In genomic region chr6:139690007-139690406, GRCh38 we compare ENCODE assay signal across 18 cellular contexts.
A peak's percentile ranks its signal among the peaks of the same experiment; 100 is the strongest.
DNase-seq lines count a peak whose midpoint lies in the region; FAIRE-seq and TF ChIP-seq lines count a peak whose summit lies in the region.
"Had no signal": no experiment of that assay in that cellular context is flagged by ENCODE, and none has a peak within 500 bp of the region (broad histone marks: within the 10 kb centered on the region; RNA-seq: fewer than 3 reads in every experiment).

No MANE protein-coding gene starts in this region.

- H3K4me3 Mint-ChIP-seq in CD8-positive, alpha-beta memory T cell: no peak overlapping the region
- H3K4me3 Mint-ChIP-seq: CD4-positive, CD25-positive, alpha-beta regulatory T cell; GM23338 had no signal

- H3K4me3 ChIP-seq in ACC112 (ENCODE audit: low read depth, low read length): no peak overlapping the region
- H3K4me3 ChIP-seq in choroid plexus epithelial cell (ENCODE audit: low read depth, low read length): no peak overlapping the region
- no peak overlapping the region for H3K4me3 ChIP-seq in CD8-positive, alpha-beta memory T cell (ENCODE audit: low read length)
- H3K4me3 ChIP-seq: BLaER1 treated with 17β-estradiol and CSF1 and Interleukin-3, amounts not matched to agents 10 nM and 100 nM; GM23338 had no signal

- H3K79me2 ChIP-seq in ACC112 (ENCODE audit: control insufficient read depth, insufficient read depth, low read length, unreplicated experiment): no peaks in the 10 kb centered on the region

- peak overlapping the region; percentile 12 for H2AFZ ChIP-seq in ACC112 (ENCODE audit: low read length, unreplicated experiment)
- H2AFZ ChIP-seq: GM23338 had no signal

- H3K9me3 Mint-ChIP-seq in CD8-positive, alpha-beta memory T cell: no peaks in the 10 kb centered on the region
- H3K9me3 Mint-ChIP-seq: GM23338 had no signal

- POLR2A ChIA-PET in CD8-positive, alpha-beta memory T cell (lab: Charles Lee): no interaction called here

- peaks cover 0 to 2% of the 10 kb centered on the region in 2 donors for H3K27me3 Mint-ChIP-seq in CD8-positive, alpha-beta memory T cell

- H3K9me3 ChIP-seq in CD8-positive, alpha-beta memory T cell (ENCODE audit: low read length): no peaks in the 10 kb centered on the region
- H3K9me3 ChIP-seq: BLaER1 treated with 17β-estradiol and CSF1 and Interleukin-3, amounts not matched to agents 10 nM and 100 nM had no signal

- peaks cover 3% of the 10 kb centered on the region for H3K4me1 ChIP-seq in ACC112 (ENCODE audit: control insufficient read depth, insufficient read depth, low read length, unreplicated experiment)
- H3K4me1 ChIP-seq in CD8-positive, alpha-beta memory T cell (ENCODE audit: insufficient read depth, low read length): no peaks in the 10 kb centered on the region
- H3K4me1 ChIP-seq: BLaER1 treated with 17β-estradiol and CSF1 and Interleukin-3, amounts not matched to agents 10 nM and 100 nM had no signal

- no peaks in the 10 kb centered on the region for H3K27me3 ChIP-seq in ACC112 (ENCODE audit: insufficient read depth, low read length)
- no peaks in the 10 kb centered on the region for H3K27me3 ChIP-seq in CD8-positive, alpha-beta memory T cell (ENCODE audit: insufficient read depth, low read length, poor library complexity, severe bottlenecking)
- H3K27me3 ChIP-seq: BLaER1 treated with 17β-estradiol and CSF1 and Interleukin-3, amounts not matched to agents 10 nM and 100 nM had no signal

- FAIRE-seq in HTR-8/SVneo (lab: Jason Lieb, UNC): no peak
- FAIRE-seq: G401.6, GM12892 had no signal

- CTCF ChIA-PET in CD8-positive, alpha-beta memory T cell (lab: Charles Lee): no interaction called here

- no peaks in the 10 kb centered on the region for H3K36me3 ChIP-seq in ACC112 (ENCODE audit: insufficient read depth, low read length)
- H3K36me3 ChIP-seq in CD8-positive, alpha-beta memory T cell (ENCODE audit: insufficient read depth, low read length): no peaks in the 10 kb centered on the region
- H3K36me3 ChIP-seq: BLaER1 treated with 17β-estradiol and CSF1 and Interleukin-3, amounts not matched to agents 10 nM and 100 nM had no signal

- no peak for TF ChIP-seq CTCF in choroid plexus epithelial cell (conservative IDR thresholded peaks at IDR 0.05; ENCODE audit: low read depth, low read length)

- H3K4me1 Mint-ChIP-seq in CD8-positive, alpha-beta memory T cell: peaks cover 0 to 9% (median 6%) of the 10 kb centered on the region in 3 donors
- H3K4me1 Mint-ChIP-seq: CD4-positive, CD25-positive, alpha-beta regulatory T cell had no signal

- H3K36me3 Mint-ChIP-seq in CD8-positive, alpha-beta memory T cell: peaks cover 0 to 4% (median 0%) of the 10 kb centered on the region in 3 donors
- H3K36me3 Mint-ChIP-seq: CD4-positive, CD25-positive, alpha-beta regulatory T cell had no signal

- DNase-seq in choroid plexus epithelial cell (ENCODE audit: low read depth) (peak; percentile 13), iris pigment epithelial cell (ENCODE audit: low read depth) (peak; percentile 20), renal cortical epithelial cell (ENCODE audit: low read depth) (peak; percentile 50), GF-D8 (lab: John Stamatoyannopoulos, UW) (no peak), HTR-8/SVneo (ENCODE audit: insufficient read length, low spot score) (no peak)
- no peak for DNase-seq in CD8-positive, alpha-beta memory T cell
- DNase-seq: 8988T; ACHN; CD4-positive, CD25-positive, alpha-beta regulatory T cell; DMS79 treated with DMSO at 0.1 percent for 48 hours; EL; H7; IMR-90 had no signal

- no peak overlapping the region for H3K27ac ChIP-seq in ACC112 (ENCODE audit: low read depth, low read length)
- no peak overlapping the region for H3K27ac ChIP-seq in CD8-positive, alpha-beta memory T cell (ENCODE audit: low read depth, low read length)
- H3K27ac ChIP-seq: BLaER1 treated with 17β-estradiol and CSF1 and Interleukin-3, amounts not matched to agents 10 nM and 100 nM had no signal

- H3K27ac Mint-ChIP-seq in CD8-positive, alpha-beta memory T cell: no peak overlapping the region
- H3K27ac Mint-ChIP-seq: CD4-positive, CD25-positive, alpha-beta regulatory T cell; GM23338 had no signal

Comparison
In these comparisons a context has a peak if more than half of its experiments do, and no peak if none do; other contexts are left out.
1. DNase-seq: peak in choroid plexus epithelial cell (single experiment), iris pigment epithelial cell (single experiment) and renal cortical epithelial cell (single experiment); none in GF-D8 (single experiment), CD8-positive, alpha-beta memory T cell (0 of 5) and HTR-8/SVneo (single experiment).